ENCODE assay signal across 23 cellular contexts in the genomic region with DNA sequence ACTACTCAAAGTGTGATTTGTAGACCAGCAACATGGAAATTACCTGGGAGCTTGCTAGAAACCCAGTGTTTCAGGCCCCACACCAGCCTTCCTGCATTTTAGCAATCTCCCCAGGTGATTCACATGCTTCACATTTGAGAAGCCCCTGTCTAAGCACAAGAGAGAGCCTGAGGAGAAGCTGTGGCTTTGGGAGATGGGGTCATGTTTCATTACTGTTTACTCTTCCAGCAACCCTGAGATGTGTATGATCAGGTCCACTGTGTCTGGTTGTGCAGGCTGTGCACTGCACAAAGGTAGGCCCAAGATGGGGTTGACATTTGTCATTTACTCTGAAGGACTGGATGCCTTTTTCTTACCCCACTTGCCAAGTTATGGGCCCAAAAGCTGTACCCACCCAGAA.
DNase-seq lines count a peak whose midpoint lies in the region; FAIRE-seq and TF ChIP-seq lines count a peak whose summit lies in the region.
"Had no signal": no experiment of that assay in that cellular context is flagged by ENCODE, and none has a peak within 500 bp of the region (broad histone marks: within the 10 kb centered on the region; RNA-seq: fewer than 3 reads in every experiment).

No MANE protein-coding gene starts in this region.

- intact Hi-C loops in activated CD4-positive, alpha-beta T cell treated with anti-CD3 and anti-CD28 coated beads, Interleukin-2, amount 10 ng/mL, durations not matched to agents 24 days and 14 days (cut with micrococcal nuclease) = no loop called here
- intact Hi-C loops in Calu3 (cut with micrococcal nuclease; ENCODE audit: unreplicated experiment) = no loop called here

- H3K4me3 ChIP-seq in H7 (ENCODE audit: insufficient read depth, low read depth, low read length) (no peak overlapping the region), bronchial epithelial cell (ENCODE audit: low read depth, low read length) (no peak overlapping the region)
- H3K4me3 ChIP-seq: A549; BLaER1 treated with 17β-estradiol and CSF1 and Interleukin-3, amounts not matched to agents 10 nM and 100 nM; MG63 had no signal

- TF ChIP-seq CTCF in bronchial epithelial cell (IDR thresholded peaks at IDR 0.05; ENCODE audit: insufficient read depth, low read length, severe bottlenecking) (no peak), Calu3 (IDR thresholded peaks at IDR 0.05; ENCODE audit: unreplicated experiment) (no peak)

- DNase-seq in activated CD4-positive, alpha-beta T cell treated with anti-CD3 and anti-CD28 coated beads, Interleukin-2, amount 10 ng/mL, durations not matched to agents 24 days and 14 days = peak; percentile 52
- DNase-seq in activated CD4-positive, alpha-beta T cell treated with anti-CD3 and anti-CD28 coated beads for 48 hours = no peak
- DNase-seq in H7 (peak; percentile 3), bronchial epithelial cell (ENCODE audit: low read depth) (peak; percentile 12), Calu3 (no peak), 8988T (no peak)
- DNase-seq in stimulated activated naive CD4-positive, alpha-beta T cell treated with Interleukin-2 at 50 U/mL for 16 hours (lab: John Stamatoyannopoulos, UW) = no peak
- DNase-seq: AML-193; CD4-positive, alpha-beta memory T cell; COR-L47; H9; HFFc6; KBM-7; MG63; NCI-H1105 treated with DMSO at 0.1 percent for 48 hours; NCI-H1694; NCI-H2081; NCI-H2227 treated with DMSO at 0.1 percent for 48 hours; NCI-H526 treated with DMSO at 0.1 percent for 48 hours; SHP77; T-cell had no signal

- H3K36me3 ChIP-seq in H7 (replicated peaks; ENCODE audit: control insufficient read depth, insufficient read depth, low read length) = no peaks in the 10 kb centered on the region; the same call in 1 of the 2 replicates
- H3K36me3 ChIP-seq in bronchial epithelial cell (ENCODE audit: control insufficient read depth, insufficient read depth, low read length) = no peaks in the 10 kb centered on the region
- H3K36me3 ChIP-seq: MG63 had no signal

- peaks cover 8% of the 10 kb centered on the region for H3K36me3 Mint-ChIP-seq in activated CD4-positive, alpha-beta T cell treated with anti-CD3 and anti-CD28 coated beads, Interleukin-2, amount 10 ng/mL, durations not matched to agents 24 days and 14 days (ENCODE audit: low read depth)
- no peaks in the 10 kb centered on the region for H3K36me3 Mint-ChIP-seq in Calu3 (ENCODE audit: insufficient read depth, unreplicated experiment)

- H3K4me3 Mint-ChIP-seq in activated CD4-positive, alpha-beta T cell treated with anti-CD3 and anti-CD28 coated beads, Interleukin-2, amount 10 ng/mL, durations not matched to agents 24 days and 14 days = no peak overlapping the region
- no peak overlapping the region for H3K4me3 Mint-ChIP-seq in Calu3 (ENCODE audit: low read depth, unreplicated experiment)
- H3K4me3 Mint-ChIP-seq: CD4-positive, alpha-beta memory T cell; H9; HFFc6; T-cell had no signal

- no peak overlapping the region for H3K27ac Mint-ChIP-seq in activated CD4-positive, alpha-beta T cell treated with anti-CD3 and anti-CD28 coated beads, Interleukin-2, amount 10 ng/mL, durations not matched to agents 24 days and 14 days
- no peak overlapping the region for H3K27ac Mint-ChIP-seq in Calu3 (ENCODE audit: unreplicated experiment)
- H3K27ac Mint-ChIP-seq: H9, HFFc6, T-cell had no signal

- BruUV-seq in Calu3 (replicated peaks; lab: Mats Ljungman, UMichigan) = no TSS peak

- H3K27me3 ChIP-seq in H7 (ENCODE audit: control insufficient read depth, insufficient read depth, low read length) = no peaks in the 10 kb centered on the region
- no peaks in the 10 kb centered on the region for H3K27me3 ChIP-seq in bronchial epithelial cell (ENCODE audit: control insufficient read depth, insufficient read depth, low read length)
- H3K27me3 ChIP-seq: BLaER1 treated with 17β-estradiol and CSF1 and Interleukin-3, amounts not matched to agents 10 nM and 100 nM; MG63 had no signal

- CTCF ChIA-PET in Calu3 (lab: Charles Lee) = interaction anchor here (0.6 kb wide), 1 partner anchor 222 kb away, joined by 3 read pairs; no protein-coding TSS in a partner anchor

- FAIRE-seq in bronchial epithelial cell (lab: Jason Lieb, UNC) = no peak
- FAIRE-seq: A549 had no signal

- peaks cover 22% of the 10 kb centered on the region for H3K4me1 Mint-ChIP-seq in activated CD4-positive, alpha-beta T cell treated with anti-CD3 and anti-CD28 coated beads, Interleukin-2, amount 10 ng/mL, durations not matched to agents 24 days and 14 days
- no peaks in the 10 kb centered on the region for H3K4me1 Mint-ChIP-seq in Calu3 (ENCODE audit: low read depth, unreplicated experiment)

- peaks cover 4% of the 10 kb centered on the region for H3K9me3 Mint-ChIP-seq in activated CD4-positive, alpha-beta T cell treated with anti-CD3 and anti-CD28 coated beads, Interleukin-2, amount 10 ng/mL, durations not matched to agents 24 days and 14 days
- peaks cover 7% of the 10 kb centered on the region for H3K9me3 Mint-ChIP-seq in Calu3 (ENCODE audit: low read depth, unreplicated experiment)

- peaks cover 10% of the 10 kb centered on the region for H3K27me3 Mint-ChIP-seq in activated CD4-positive, alpha-beta T cell treated with anti-CD3 and anti-CD28 coated beads, Interleukin-2, amount 10 ng/mL, durations not matched to agents 24 days and 14 days
- H3K27me3 Mint-ChIP-seq in Calu3 (ENCODE audit: unreplicated experiment) = no peaks in the 10 kb centered on the region
- H3K27me3 Mint-ChIP-seq: CD4-positive, alpha-beta memory T cell; T-cell had no signal

Comparison
In these comparisons a context has a peak if more than half of its experiments do, and no peak if none do; other contexts are left out.
1. DNase-seq: peak in activated CD4-positive, alpha-beta T cell treated with anti-CD3 and anti-CD28 coated beads, Interleukin-2, amount 10 ng/mL, durations not matched to agents 24 days and 14 days (single experiment), H7 (single experiment) and bronchial epithelial cell (single experiment); none in activated CD4-positive, alpha-beta T cell treated with anti-CD3 and anti-CD28 coated beads for 48 hours (single experiment), Calu3 (single experiment), stimulated activated naive CD4-positive, alpha-beta T cell treated with Interleukin-2 at 50 U/mL for 16 hours (single experiment) and 8988T (single experiment).